In the genomic region with DNA sequence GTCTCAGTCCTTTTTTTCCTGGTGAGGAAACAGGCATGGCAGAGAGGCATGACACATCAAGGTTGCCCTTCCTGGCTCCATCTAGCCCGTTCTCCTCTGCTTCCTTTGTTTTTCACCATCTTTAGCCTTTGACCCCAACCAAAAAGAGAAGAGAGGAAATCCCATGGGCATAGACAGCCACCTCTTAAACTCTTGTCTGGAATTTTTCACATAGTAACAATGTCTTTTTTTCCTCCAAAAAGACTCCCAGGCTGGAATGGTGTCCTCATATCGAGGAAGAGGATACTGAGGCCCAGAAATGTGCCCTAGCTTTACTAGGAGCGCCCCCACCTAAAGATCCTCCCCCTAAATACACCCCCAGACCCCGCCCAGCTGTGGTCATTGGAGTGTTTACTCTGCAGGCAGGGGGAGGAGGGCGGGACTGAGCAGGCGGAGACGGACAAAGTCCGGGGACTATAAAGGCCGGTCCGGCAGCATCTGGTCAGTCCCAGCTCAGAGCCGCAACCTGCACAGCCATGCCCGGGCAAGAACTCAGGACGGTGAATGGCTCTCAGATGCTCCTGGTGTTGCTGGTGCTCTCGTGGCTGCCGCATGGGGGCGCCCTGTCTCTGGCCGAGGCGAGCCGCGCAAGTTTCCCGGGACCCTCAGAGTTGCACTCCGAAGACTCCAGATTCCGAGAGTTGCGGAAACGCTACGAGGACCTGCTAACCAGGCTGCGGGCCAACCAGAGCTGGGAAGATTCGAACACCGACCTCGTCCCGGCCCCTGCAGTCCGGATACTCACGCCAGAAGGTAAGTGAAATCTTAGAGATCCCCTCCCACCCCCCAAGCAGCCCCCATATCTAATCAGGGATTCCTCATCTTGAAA, we compare ENCODE assay signal across 1 cellular context.
TF ChIP-seq lines count a peak whose summit lies in the region.

A gene with protein sequence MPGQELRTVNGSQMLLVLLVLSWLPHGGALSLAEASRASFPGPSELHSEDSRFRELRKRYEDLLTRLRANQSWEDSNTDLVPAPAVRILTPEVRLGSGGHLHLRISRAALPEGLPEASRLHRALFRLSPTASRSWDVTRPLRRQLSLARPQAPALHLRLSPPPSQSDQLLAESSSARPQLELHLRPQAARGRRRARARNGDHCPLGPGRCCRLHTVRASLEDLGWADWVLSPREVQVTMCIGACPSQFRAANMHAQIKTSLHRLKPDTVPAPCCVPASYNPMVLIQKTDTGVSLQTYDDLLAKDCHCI (plus strand): TSS at position 484 of the 868 bp plus-strand sequence. CDS start 32 bp downstream, at position 516.

TF ChIP-seq in HepG2, 621 proteins besides CTCF, POLR2A, EP300 and RAD21 (continued from another document and continues in another):
- TF ChIP-seq FOXM1 (CRISPR knock-in tag; IDR thresholded peaks at IDR 0.05) (0 out of 2 replicates have a peak, but pooled peaks have one; percentile 64), CEBPG (CRISPR knock-in tag; IDR thresholded peaks at IDR 0.05) (peak; percentile 50; the same call in 1 of the 2 replicates), ZNF543 (CRISPR knock-in tag; IDR thresholded peaks at IDR 0.05) (peak; percentile 89; the same call in 1 of the 2 replicates), PHB2 (IDR thresholded peaks at IDR 0.05; ENCODE audit: partially characterized antibody) (no peak), ZNF138 (CRISPR knock-in tag; IDR thresholded peaks at IDR 0.05; ENCODE audit: low read depth) (no peak; the same call in 1 of the 2 replicates), CEBPZ (IDR thresholded peaks at IDR 0.05; ENCODE audit: low read length) (no peak; the same call in 1 of the 2 replicates), HIVEP1 (CRISPR knock-in tag; IDR thresholded peaks at IDR 0.05) (peak; percentile 39; the same call in 1 of the 2 replicates), PHF21A (CRISPR knock-in tag; IDR thresholded peaks at IDR 0.05) (peak; percentile 88), PLRG1 (conservative IDR thresholded peaks at IDR 0.05) (no peak), ZNF484 (CRISPR knock-in tag; IDR thresholded peaks at IDR 0.05; ENCODE audit: borderline replicate concordance, low read depth) (no peak), ZFYVE20 (CRISPR knock-in tag; IDR thresholded peaks at IDR 0.05; ENCODE audit: borderline replicate concordance, low read depth) (no peak), ZNF574 (CRISPR knock-in tag; IDR thresholded peaks at IDR 0.05) (peak; percentile 89), NR2F6 (IDR thresholded peaks at IDR 0.05) (peak; percentile 88), NR2F6 (CRISPR knock-in tag; IDR thresholded peaks at IDR 0.05) (peak; percentile 78), ZNF629 (CRISPR knock-in tag; conservative IDR thresholded peaks at IDR 0.05) (peak; percentile 70), ADNP (CRISPR knock-in tag; IDR thresholded peaks at IDR 0.05) (peak; percentile 92), ZNF879 (CRISPR knock-in tag; IDR thresholded peaks at IDR 0.05) (peak; percentile 88), BCL6 (CRISPR knock-in tag; IDR thresholded peaks at IDR 0.05) (peak; percentile 87), NFYC (CRISPR knock-in tag; IDR thresholded peaks at IDR 0.05) (peak; percentile 43; the same call in 1 of the 2 replicates), ZNF143 (CRISPR knock-in tag; IDR thresholded peaks at IDR 0.05) (peak; percentile 60), ZNF563 (CRISPR knock-in tag; IDR thresholded peaks at IDR 0.05) (peak; percentile 81), TFDP2 (CRISPR knock-in tag; IDR thresholded peaks at IDR 0.05) (peak; percentile 68), NR1H2 (CRISPR knock-in tag; IDR thresholded peaks at IDR 0.05; ENCODE audit: borderline replicate concordance, low read depth) (no peak), ZNF430 (CRISPR knock-in tag; IDR thresholded peaks at IDR 0.05) (peak; percentile 67; the same call in 1 of the 2 replicates), PCBP1 (IDR thresholded peaks at IDR 0.05; ENCODE audit: borderline replicate concordance, low read depth, low read length) (peak; percentile 70; the same call in 1 of the 2 replicates), SIN3B (IDR thresholded peaks at IDR 0.05; ENCODE audit: low read length) (peak; percentile 49; the same call in 1 of the 2 replicates), NFIB (CRISPR knock-in tag; IDR thresholded peaks at IDR 0.05; ENCODE audit: borderline replicate concordance) (no peak), HOXA7 (CRISPR knock-in tag; IDR thresholded peaks at IDR 0.05) (0 out of 2 replicates have a peak, but pooled peaks have one; percentile 73), BRCA1 (CRISPR knock-in tag; IDR thresholded peaks at IDR 0.05) (peak; percentile 93), ZNF740 (CRISPR knock-in tag; IDR thresholded peaks at IDR 0.05) (peak; percentile 67), MLXIP (CRISPR knock-in tag; IDR thresholded peaks at IDR 0.05; ENCODE audit: borderline replicate concordance) (peak; percentile 87; the same call in 1 of the 2 replicates), ZNF441 (CRISPR knock-in tag; IDR thresholded peaks at IDR 0.05; ENCODE audit: borderline replicate concordance) (peak; percentile 88), ISX (CRISPR knock-in tag; conservative IDR thresholded peaks at IDR 0.05) (peak; percentile 88), ESRRA (CRISPR knock-in tag; IDR thresholded peaks at IDR 0.05; ENCODE audit: low read depth) (0 out of 2 replicates have a peak, but pooled peaks have one; percentile 36), ZFP1 (CRISPR knock-in tag; IDR thresholded peaks at IDR 0.05) (0 out of 2 replicates have a peak, but pooled peaks have one; percentile 36), RNF2 (conservative IDR thresholded peaks at IDR 0.05; ENCODE audit: low read depth) (no peak), PRDM4 (CRISPR knock-in tag; IDR thresholded peaks at IDR 0.05; ENCODE audit: borderline replicate concordance) (no peak), GABPB1 (CRISPR knock-in tag; IDR thresholded peaks at IDR 0.05) (peak; percentile 72), ZNF878 (CRISPR knock-in tag; IDR thresholded peaks at IDR 0.05) (peak; percentile 77), MTF2 (CRISPR knock-in tag; IDR thresholded peaks at IDR 0.05; ENCODE audit: borderline replicate concordance) (no peak; the same call in 1 of the 2 replicates), ZNF720 (CRISPR knock-in tag; IDR thresholded peaks at IDR 0.05) (no peak)
- TF ChIP-seq, protein P1, sequence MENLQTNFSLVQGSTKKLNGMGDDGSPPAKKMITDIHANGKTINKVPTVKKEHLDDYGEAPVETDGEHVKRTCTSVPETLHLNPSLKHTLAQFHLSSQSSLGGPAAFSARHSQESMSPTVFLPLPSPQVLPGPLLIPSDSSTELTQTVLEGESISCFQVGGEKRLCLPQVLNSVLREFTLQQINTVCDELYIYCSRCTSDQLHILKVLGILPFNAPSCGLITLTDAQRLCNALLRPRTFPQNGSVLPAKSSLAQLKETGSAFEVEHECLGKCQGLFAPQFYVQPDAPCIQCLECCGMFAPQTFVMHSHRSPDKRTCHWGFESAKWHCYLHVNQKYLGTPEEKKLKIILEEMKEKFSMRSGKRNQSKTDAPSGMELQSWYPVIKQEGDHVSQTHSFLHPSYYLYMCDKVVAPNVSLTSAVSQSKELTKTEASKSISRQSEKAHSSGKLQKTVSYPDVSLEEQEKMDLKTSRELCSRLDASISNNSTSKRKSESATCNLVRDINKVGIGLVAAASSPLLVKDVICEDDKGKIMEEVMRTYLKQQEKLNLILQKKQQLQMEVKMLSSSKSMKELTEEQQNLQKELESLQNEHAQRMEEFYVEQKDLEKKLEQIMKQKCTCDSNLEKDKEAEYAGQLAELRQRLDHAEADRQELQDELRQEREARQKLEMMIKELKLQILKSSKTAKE (CRISPR knock-in tag; IDR thresholded peaks at IDR 0.05; ENCODE audit: borderline replicate concordance): peak; percentile 95
